1 cellular context compared by ENCODE assay signal in the genomic region with DNA sequence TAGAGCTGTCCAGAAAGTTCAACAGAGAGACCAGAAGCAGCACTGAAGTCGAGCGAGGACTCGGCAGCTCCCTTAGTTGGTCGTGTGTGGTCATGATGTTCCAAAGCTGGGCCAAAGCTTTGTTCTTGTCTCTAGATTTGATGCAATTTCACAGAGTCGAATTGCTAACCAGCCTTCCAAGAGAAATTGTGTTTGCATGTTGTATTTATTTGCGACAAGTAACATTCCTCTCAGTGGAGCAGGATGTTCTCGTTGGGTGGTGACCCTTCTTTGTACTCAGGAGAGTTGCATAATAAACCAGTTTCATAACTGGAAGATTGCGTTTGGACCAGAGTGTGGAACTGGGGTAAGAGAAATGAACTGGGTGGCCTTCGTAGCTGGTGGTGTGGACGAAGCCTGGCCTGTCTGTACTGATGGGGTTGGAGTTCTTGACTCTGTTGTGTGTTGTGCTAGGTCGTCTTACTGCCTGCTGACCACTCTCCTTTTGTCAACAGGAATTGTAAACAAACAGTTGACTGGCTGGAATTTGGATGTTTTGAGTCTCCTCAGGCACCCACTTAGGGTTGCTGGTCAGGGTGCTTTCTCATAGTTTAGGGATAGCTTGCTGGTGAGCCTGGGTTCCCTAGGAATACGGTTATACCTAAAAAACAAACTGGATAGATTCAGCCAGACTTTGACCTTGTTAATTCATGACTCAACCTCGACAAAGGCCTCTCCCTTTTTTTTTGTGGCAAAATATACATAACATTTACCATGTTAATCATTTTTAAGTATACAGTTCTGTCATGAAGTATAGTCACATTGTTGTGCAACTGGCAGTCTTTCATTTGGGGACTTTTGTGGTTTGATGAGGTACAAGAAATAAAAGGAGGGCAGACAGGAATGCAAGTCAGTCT.
TF ChIP-seq lines count a peak whose summit lies in the region.

No MANE protein-coding gene starts in this region.

TF ChIP-seq in H1, 55 proteins besides CTCF, POLR2A, EP300 and RAD21:
- no peak for TF ChIP-seq FOSL1 (IDR thresholded peaks at IDR 0.05; ENCODE audit: insufficient read depth, low read depth, low read length)
- TF ChIP-seq CHD7 (IDR thresholded peaks at IDR 0.05; ENCODE audit: insufficient replicate concordance, low read length), result no peak
- TF ChIP-seq TAF1 (IDR thresholded peaks at IDR 0.05; ENCODE audit: low read depth, low read length), result no peak
- no peak for TF ChIP-seq POU5F1 (IDR thresholded peaks at IDR 0.05; ENCODE audit: low read depth, low read length)
- no peak for TF ChIP-seq E2F6 (IDR thresholded peaks at IDR 0.05)
- TF ChIP-seq SP4 (IDR thresholded peaks at IDR 0.05; ENCODE audit: low read length), result no peak
- TF ChIP-seq JUN (IDR thresholded peaks at IDR 0.05; ENCODE audit: low read depth, low read length), result no peak
